Comparison of ENCODE assay signal across 21 cellular contexts in the genomic region with DNA sequence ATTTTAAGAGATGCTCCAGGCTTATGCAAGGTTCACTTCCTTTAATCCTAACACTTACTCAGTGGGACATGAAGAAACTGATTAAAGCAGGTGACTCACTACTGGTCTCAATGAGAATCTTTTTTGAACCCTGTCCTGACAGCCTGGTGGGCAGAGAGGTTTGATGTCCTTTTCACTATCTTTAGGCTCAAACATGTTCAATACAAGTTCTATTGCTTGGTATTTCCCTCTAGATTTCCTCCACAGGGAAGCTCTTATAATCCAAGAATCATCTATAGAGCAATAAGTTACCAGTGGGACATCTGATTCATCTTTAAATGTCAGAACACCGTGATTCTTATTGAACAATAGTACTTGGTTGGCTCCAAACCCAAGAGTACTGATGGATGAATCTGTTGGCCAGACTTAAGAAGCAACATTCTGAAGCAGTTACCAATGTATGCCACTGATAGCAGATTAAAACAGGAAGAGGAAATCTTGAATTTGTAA. TPM values are rescaled to one million over a fixed set of nuclear protein-coding genes. Genes with fewer than 3 reads are reported as not detected.
DNase-seq lines count a peak whose midpoint lies in the region; ATAC-seq and TF ChIP-seq lines count a peak whose summit lies in the region.
"Had no signal": no experiment of that assay in that cellular context is flagged by ENCODE, and none has a peak within 500 bp of the region (broad histone marks: within the 10 kb centered on the region; RNA-seq: fewer than 3 reads in every experiment).

No MANE protein-coding gene starts in this region.

- no peak overlapping the region for H3K4me3 ChIP-seq in GM23338
- H3K4me3 ChIP-seq in PC-3 (ENCODE audit: low read length) = no peak overlapping the region
- H3K4me3 ChIP-seq in prostate gland = no peak overlapping the region
- H3K4me3 ChIP-seq: colonic mucosa, right lobe of liver, tibial nerve had no signal

- H3K36me3 ChIP-seq in GM23338 (ENCODE audit: insufficient read depth) (no peaks in the 10 kb centered on the region), PC-3 (ENCODE audit: low read depth, low read length) (no peaks in the 10 kb centered on the region), prostate gland (no peaks in the 10 kb centered on the region)
- H3K36me3 ChIP-seq: colonic mucosa, right lobe of liver, tibial nerve had no signal

- 52% methylated on average over 1 of the region's 1 CpG for WGBS in prostate gland

- H3K9me2 ChIP-seq in GM23338 (ENCODE audit: insufficient read depth) (peaks cover 20% of the 10 kb centered on the region), PC-3 (replicated peaks; ENCODE audit: low read length) (no peaks in the 10 kb centered on the region)

- peak overlapping the region; percentile 86 for H3K9ac ChIP-seq in PC-3 (ENCODE audit: low read length)

- no peak for TF ChIP-seq POLR2A in prostate gland (IDR thresholded peaks at IDR 0.05)

- 0 out of 2 replicates have a peak, but pooled peaks cover 6% of the 10 kb centered on the region for H3K4me1 ChIP-seq in GM23338 (ENCODE audit: insufficient read depth)
- H3K4me1 ChIP-seq in PC-3 (ENCODE audit: insufficient read depth, low read length) = peaks cover 60% of the 10 kb centered on the region
- H3K4me1 ChIP-seq in prostate gland (replicated peaks) = no peaks in the 10 kb centered on the region
- H3K4me1 ChIP-seq: colonic mucosa, right lobe of liver had no signal

- no peaks in the 10 kb centered on the region for H3K27me3 ChIP-seq in GM23338 (ENCODE audit: insufficient read depth)
- no peaks in the 10 kb centered on the region for H3K27me3 ChIP-seq in PC-3 (ENCODE audit: low read length)
- no peaks in the 10 kb centered on the region for H3K27me3 ChIP-seq in prostate gland (replicated peaks; ENCODE audit: insufficient read depth)
- H3K27me3 ChIP-seq: colonic mucosa, right lobe of liver, tibial nerve had no signal

- no peaks in the 10 kb centered on the region for H3K9me3 ChIP-seq in PC-3 (ENCODE audit: low read length)
- H3K9me3 ChIP-seq in prostate gland = no peaks in the 10 kb centered on the region
- H3K9me3 ChIP-seq: colonic mucosa, right lobe of liver, tibial nerve had no signal

- intact Hi-C loops in PC-3 (cut with micrococcal nuclease) = loop anchor here (1.0 kb wide), 1 partner anchor 18 kb away; no protein-coding TSS in a partner anchor
- intact Hi-C loops in prostate gland (cut with DNase I) = no loop called here

- H3K79me2 ChIP-seq in GM23338 (replicated peaks; ENCODE audit: insufficient read depth) = no peaks in the 10 kb centered on the region
- no peaks in the 10 kb centered on the region for H3K79me2 ChIP-seq in PC-3 (ENCODE audit: low read length)

- DNase-seq in GM23338 (ENCODE audit: low spot score) (no peak), PC-3 (peak; percentile 33), epithelial cell of prostate (ENCODE audit: low read depth, low spot score) (no peak), kidney tubule cell (ENCODE audit: low spot score) (peak; percentile 73), amniotic stem cell (lab: John Stamatoyannopoulos, UW) (no peak), prostate gland (ENCODE audit: low spot score) (no peak), NCI-H510A treated with DMSO at 0.1 percent for 48 hours (lab: John Stamatoyannopoulos, UW) (no peak)
- DNase-seq in activated T-cell treated with anti-CD3 and anti-CD28 coated beads, Interleukin-2, amount 50 U/mL, for 24 hours = no peak
- DNase-seq: activated B cell treated with CpG ODN at 0.5 μM for 24 hours; activated CD4-positive, alpha-beta memory T cell treated with anti-CD3 and anti-CD28 coated beads, Interleukin-2, amount 10 ng/mL, durations not matched to agents 7 days and 5 days; activated naive CD4-positive, alpha-beta T cell treated with Interleukin-2 at 50 U/mL for 16 hours; colonic mucosa; GOT3; left ventricle myocardium superior; NCI-H1417; NCI-H524 treated with DMSO at 0.1 percent for 48 hours; OCI-M1; right lobe of liver; stimulated activated naive CD8-positive, alpha-beta T cell treated with anti-CD3 and anti-CD28 coated beads, Interleukin-15, Interleukin-2, amounts not matched to agents 100 U/mL and 50 U/mL, for 24 hours had no signal

- peaks cover 7% of the 10 kb centered on the region for H3K4me1 Mint-ChIP-seq in GM23338
- no peaks in the 10 kb centered on the region for H3K4me1 Mint-ChIP-seq in activated T-cell treated with anti-CD3 and anti-CD28 coated beads, Interleukin-2, amount 50 U/mL, for 24 hours (ENCODE audit: low read depth)
- H3K4me1 Mint-ChIP-seq: activated CD4-positive, alpha-beta memory T cell treated with anti-CD3 and anti-CD28 coated beads, Interleukin-2, amount 10 ng/mL, durations not matched to agents 7 days and 5 days had no signal

- CTCF ChIA-PET in PC-3 (lab: Charles Lee) = no interaction called here

- H3K36me3 Mint-ChIP-seq in GM23338 (ENCODE audit: low read depth) = no peaks in the 10 kb centered on the region
- H3K36me3 Mint-ChIP-seq in activated T-cell treated with anti-CD3 and anti-CD28 coated beads, Interleukin-2, amount 50 U/mL, for 24 hours (ENCODE audit: low read depth) = no peaks in the 10 kb centered on the region

- ATAC-seq in GM23338 (no peak), PC-3 (peak; percentile 6; the same call in 1 of the 2 replicates)
- ATAC-seq: left ventricle myocardium superior; right lobe of liver; stimulated activated naive CD8-positive, alpha-beta T cell treated with anti-CD3 and anti-CD28 coated beads, Interleukin-15, Interleukin-2, amounts not matched to agents 100 U/mL and 50 U/mL, for 24 hours had no signal

- no peak for TF ChIP-seq CTCF in GM23338 (conservative IDR thresholded peaks at IDR 0.05; ENCODE audit: low read depth in 2 of 2)
- TF ChIP-seq CTCF in PC-3 (conservative IDR thresholded peaks at IDR 0.05; ENCODE audit: low read depth, low read length) = no peak
- no peak for TF ChIP-seq CTCF in prostate gland (IDR thresholded peaks at IDR 0.05)

- no peak overlapping the region for H3K27ac ChIP-seq in GM23338 (ENCODE audit: low read depth)
- H3K27ac ChIP-seq in PC-3 (ENCODE audit: low read length) = peak overlapping the region; percentile 98
- H3K27ac ChIP-seq in epithelial cell of prostate = peak overlapping the region; percentile 92
- no peak overlapping the region for H3K27ac ChIP-seq in prostate gland
- H3K27ac ChIP-seq: colonic mucosa, right lobe of liver, tibial nerve had no signal

- H3K4me2 ChIP-seq in GM23338 (no peak overlapping the region), PC-3 (ENCODE audit: low read length) (peak overlapping the region; percentile 65)

- POLR2A ChIA-PET in PC-3 (lab: Charles Lee; ENCODE audit: unreplicated experiment) = no interaction called here

- BruUV-seq in PC-3 (replicated peaks; lab: Mats Ljungman, UMichigan) = no TSS peak

- H4K20me1 ChIP-seq in GM23338 (replicated peaks; ENCODE audit: insufficient read depth) = no peaks in the 10 kb centered on the region
- no peaks in the 10 kb centered on the region for H4K20me1 ChIP-seq in PC-3 (ENCODE audit: low read length)

- H3K9me3 Mint-ChIP-seq in GM23338 = no peaks in the 10 kb centered on the region
- H3K9me3 Mint-ChIP-seq in activated T-cell treated with anti-CD3 and anti-CD28 coated beads, Interleukin-2, amount 50 U/mL, for 24 hours = no peaks in the 10 kb centered on the region
- H3K9me3 Mint-ChIP-seq: activated B cell treated with CpG ODN at 0.5 μM for 24 hours; activated CD4-positive, alpha-beta memory T cell treated with anti-CD3 and anti-CD28 coated beads, Interleukin-2, amount 10 ng/mL, durations not matched to agents 7 days and 5 days had no signal

- H3K4me3 Mint-ChIP-seq in GM23338 = no peak overlapping the region
- H3K4me3 Mint-ChIP-seq in activated T-cell treated with anti-CD3 and anti-CD28 coated beads, Interleukin-2, amount 50 U/mL, for 24 hours = no peak overlapping the region
- H3K4me3 Mint-ChIP-seq: activated B cell treated with CpG ODN at 0.5 μM for 24 hours; activated CD4-positive, alpha-beta memory T cell treated with anti-CD3 and anti-CD28 coated beads, Interleukin-2, amount 10 ng/mL, durations not matched to agents 7 days and 5 days had no signal

- no peaks in the 10 kb centered on the region for H3K27me3 Mint-ChIP-seq in GM23338 (ENCODE audit: insufficient read depth, low read depth, poor library complexity)
- H3K27me3 Mint-ChIP-seq in activated T-cell treated with anti-CD3 and anti-CD28 coated beads, Interleukin-2, amount 50 U/mL, for 24 hours = peaks cover 48% of the 10 kb centered on the region

- no peaks in the 10 kb centered on the region for H3F3A ChIP-seq in GM23338 (replicated peaks; ENCODE audit: low read depth)
- no peaks in the 10 kb centered on the region for H3F3A ChIP-seq in PC-3 (ENCODE audit: low read length, unreplicated experiment)

- H3K27ac Mint-ChIP-seq in GM23338 = no peak overlapping the region
- H3K27ac Mint-ChIP-seq in activated T-cell treated with anti-CD3 and anti-CD28 coated beads, Interleukin-2, amount 50 U/mL, for 24 hours = no peak overlapping the region
- H3K27ac Mint-ChIP-seq: activated B cell treated with CpG ODN at 0.5 μM for 24 hours; activated CD4-positive, alpha-beta memory T cell treated with anti-CD3 and anti-CD28 coated beads, Interleukin-2, amount 10 ng/mL, durations not matched to agents 7 days and 5 days had no signal

- H2AFZ ChIP-seq in GM23338 = 0 out of 2 replicates have a peak overlapping the region, but pooled peaks have one; percentile 6
- no peak overlapping the region for H2AFZ ChIP-seq in PC-3 (ENCODE audit: low read length)

TF ChIP-seq in GM23338, 12 proteins besides CTCF, POLR2A, EP300 and RAD21 (continues in another document):
- TF ChIP-seq POLR2AphosphoS5 (IDR thresholded peaks at IDR 0.05; ENCODE audit: low read depth) (no peak), ZNF114 (CRISPR knock-in tag; IDR thresholded peaks at IDR 0.05) (no peak), NANOG (IDR thresholded peaks at IDR 0.05; ENCODE audit: borderline replicate concordance) (no peak), ZNF331 (CRISPR knock-in tag; IDR thresholded peaks at IDR 0.05; ENCODE audit: low read depth) (no peak), EZH2phosphoT487 (IDR thresholded peaks at IDR 0.05; ENCODE audit: unreplicated experiment) (no peak), ETS1 (IDR thresholded peaks at IDR 0.05) (no peak), CREB1 (CRISPR knock-in tag; IDR thresholded peaks at IDR 0.05; ENCODE audit: low read depth) (no peak)

RNA-seq across cellular contexts. Expression of gene FGFBP1, which starts 43.6 kb away (rescaled TPM):
- not detected in 2 replicates for total RNA-seq in GM23338 (2014; rRNA removed; shearing (Covaris generic))
- polyA plus RNA-seq in GM23338 (2016; fragmentation: Nextera tagmentation; extraction: Ambion mirVana) = 0.15 and 0.42 TPM in 2 replicates
- total RNA-seq in PC-3 (2014; rRNA removed) (80.5 and 133 TPM in 2 replicates), prostate gland (1 to 10 TPM; 1.1 to 1.4 TPM)
- total RNA-seq: activated B cell treated with CpG ODN at 0.5 μM for 24 hours; activated CD4-positive, alpha-beta memory T cell treated with anti-CD3 and anti-CD28 coated beads, Interleukin-2, amount 10 ng/mL, durations not matched to agents 7 days and 5 days; left ventricle myocardium superior; right lobe of liver; T-helper 2 cell treated with Interferon-gamma antibody and Interleukin-4, amounts not matched to agents 100 ng/mL and 5 ng/mL, for 36 hours had no signal

Comparison
In these comparisons a context has a peak if more than half of its experiments do, and no peak if none do; other contexts are left out.
1. DNase-seq: peak in PC-3 (single experiment) and kidney tubule cell (single experiment); none in GM23338 (single experiment), epithelial cell of prostate (single experiment), amniotic stem cell (single experiment), activated T-cell treated with anti-CD3 and anti-CD28 coated beads, Interleukin-2, amount 50 U/mL, for 24 hours (single experiment), prostate gland (single experiment) and NCI-H510A treated with DMSO at 0.1 percent for 48 hours (single experiment).
2. H3K27ac ChIP-seq: peak in PC-3 (single experiment) and epithelial cell of prostate (single experiment); none in GM23338 (single experiment) and prostate gland (0 of 2).
3. RNA of gene FGFBP1, which starts 43.6 kb away (total RNA-seq): 80.5 to 133 TPM in PC-3; 1.1 to 1.4 TPM in prostate gland and not detected in GM23338; every median in the first group is over 10 times any median in the second.